33 cellular contexts compared by ENCODE assay signal in the genomic region with DNA sequence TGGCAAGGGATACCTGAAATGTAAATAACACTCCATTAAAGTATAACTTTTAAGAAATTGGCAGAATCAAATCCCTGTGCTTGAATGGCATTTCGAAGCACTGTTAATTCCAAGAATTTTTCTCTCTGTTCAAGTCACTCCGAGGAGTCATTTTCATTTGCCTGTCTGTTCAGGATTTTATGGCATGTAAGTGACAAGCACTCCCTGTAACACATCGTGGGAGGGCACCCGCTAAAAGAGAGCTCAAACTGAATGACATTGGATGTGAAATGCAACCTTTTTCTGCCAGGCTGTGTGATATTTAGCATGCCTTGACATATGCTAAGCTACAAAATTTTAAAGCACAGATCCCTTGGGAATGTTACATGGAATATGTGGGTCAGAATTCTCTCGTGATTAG.
"Had no signal": no experiment of that assay in that cellular context is flagged by ENCODE, and none has a peak within 500 bp of the region (broad histone marks: within the 10 kb centered on the region; RNA-seq: fewer than 3 reads in every experiment).

No MANE protein-coding gene starts in this region.

- H3K4me1 Mint-ChIP-seq: activated B cell treated with CpG ODN at 0.5 μM for 24 hours; activated CD4-positive, alpha-beta memory T cell treated with anti-CD3 and anti-CD28 coated beads, Interleukin-2, amount 10 ng/mL, durations not matched to agents 7 days and 5 days; activated CD4-positive, alpha-beta T cell treated with anti-CD3 and anti-CD28 coated beads, Interleukin-2, amount 10 ng/mL, durations not matched to agents 24 days and 14 days; activated CD8-positive, alpha-beta memory T cell treated with anti-CD3 and anti-CD28 coated beads, Interleukin-2, amount 10 ng/mL, durations not matched to agents 7 days and 5 days; activated naive CD4-positive, alpha-beta T cell treated with anti-CD3 and anti-CD28 coated beads, Interleukin-2, amount 10 ng/mL, durations not matched to agents 7 days and 5 days; activated naive CD4-positive, alpha-beta T cell treated with anti-CD3 and anti-CD28 coated beads, Interleukin-2, amount 50 U/mL, for 24 hours; activated naive CD8-positive, alpha-beta T cell treated with anti-CD3 and anti-CD28 coated beads, Interleukin-2, amount 10 ng/mL, durations not matched to agents 7 days and 5 days; activated naive CD8-positive, alpha-beta T cell treated with anti-CD3 and anti-CD28 coated beads, Interleukin-2, amount 50 U/mL, for 24 hours; central memory CD8-positive, alpha-beta T cell had no signal

- H3K27ac Mint-ChIP-seq: activated B cell treated with CpG ODN at 0.5 μM for 24 hours; activated CD4-positive, alpha-beta memory T cell treated with anti-CD3 and anti-CD28 coated beads, Interleukin-2, amount 10 ng/mL, durations not matched to agents 7 days and 5 days; activated CD4-positive, alpha-beta T cell treated with anti-CD3 and anti-CD28 coated beads, Interleukin-2, amount 10 ng/mL, durations not matched to agents 24 days and 14 days; activated CD8-positive, alpha-beta memory T cell treated with anti-CD3 and anti-CD28 coated beads, Interleukin-2, amount 10 ng/mL, durations not matched to agents 7 days and 5 days; activated CD8-positive, alpha-beta T cell treated with anti-CD3 and anti-CD28 coated beads, Interleukin-2, amount 10 ng/mL, durations not matched to agents 7 days and 5 days; activated naive CD4-positive, alpha-beta T cell treated with anti-CD3 and anti-CD28 coated beads, Interleukin-2, amount 10 ng/mL, durations not matched to agents 7 days and 5 days; activated naive CD4-positive, alpha-beta T cell treated with anti-CD3 and anti-CD28 coated beads, Interleukin-2, amount 50 U/mL, for 24 hours; activated naive CD8-positive, alpha-beta T cell; activated naive CD8-positive, alpha-beta T cell treated with anti-CD3 and anti-CD28 coated beads, Interleukin-2, amount 10 ng/mL, durations not matched to agents 7 days and 5 days; activated naive CD8-positive, alpha-beta T cell treated with anti-CD3 and anti-CD28 coated beads, Interleukin-2, amount 50 U/mL, for 24 hours; activated T-cell treated with anti-CD3 and anti-CD28 coated beads, Interleukin-2, amount 50 U/mL, for 24 hours; activated T-helper 2 cell treated with anti-CD3 and anti-CD28 coated beads, Interferon-gamma antibody, Interleukin-2, Interleukin-4, amounts not matched to agents 10 μg/mL and 5 μg/mL and 100 μg/mL, durations not matched to agents 14 hours and 24 hours and 36 hours; T-helper 1 cell treated with Interleukin-12 subunit alpha and Interleukin-12 subunit beta and Interleukin-4 antibody, amounts not matched to agents 30 μg/mL and 1 μg/mL, for 36 hours; T-helper 2 cell treated with Interferon-gamma antibody and Interleukin-4, amounts not matched to agents 5 μg/mL and 100 μg/mL, for 36 hours had no signal

- DNase-seq: activated B cell treated with CpG ODN at 0.5 μM for 24 hours; activated CD4-positive, alpha-beta memory T cell treated with anti-CD3 and anti-CD28 coated beads, Interleukin-2, amount 10 ng/mL, durations not matched to agents 7 days and 5 days; activated CD4-positive, alpha-beta T cell treated with anti-CD3 and anti-CD28 coated beads for 4 hours; activated CD4-positive, alpha-beta T cell treated with anti-CD3 and anti-CD28 coated beads, Interleukin-2, amount 10 ng/mL, durations not matched to agents 24 days and 14 days; activated CD4-positive, alpha-beta T cell treated with anti-CD3 and anti-CD28 coated beads, Interleukin-2, amount 50 U/mL, for 48 hours; activated CD4-positive, CD25-positive, alpha-beta regulatory T cell treated with anti-CD3 and anti-CD28 coated beads, Interleukin-2, amount 50 U/mL, for 72 hours; activated CD8-positive, alpha-beta memory T cell treated with anti-CD3 and anti-CD28 coated beads for 24 hours; activated CD8-positive, alpha-beta memory T cell treated with anti-CD3 and anti-CD28 coated beads, Interleukin-2, amount 10 ng/mL, durations not matched to agents 7 days and 5 days; activated CD8-positive, alpha-beta memory T cell treated with anti-CD3 and anti-CD28 coated beads, Interleukin-2, amount 50 U/mL, for 48 hours; activated CD8-positive, alpha-beta T cell treated with anti-CD3 and anti-CD28 coated beads, Interleukin-2, amount 10 ng/mL, durations not matched to agents 7 days and 5 days; activated effector memory CD4-positive, alpha-beta T cell treated with Interleukin-2 at 50 U/mL for 16 hours; activated gamma-delta T cell; activated naive CD4-positive, alpha-beta T cell treated with anti-CD3 and anti-CD28 coated beads, Interleukin-2, amount 10 ng/mL, durations not matched to agents 7 days and 5 days; activated naive CD4-positive, alpha-beta T cell treated with Interleukin-2 at 50 U/mL for 16 hours; activated naive CD8-positive, alpha-beta T cell treated with anti-CD3 and anti-CD28 coated beads, Interleukin-2, amount 10 ng/mL, durations not matched to agents 7 days and 5 days; activated naive CD8-positive, alpha-beta T cell treated with anti-CD3 and anti-CD28 coated beads, Interleukin-2, amount 50 U/mL, for 24 hours; activated T-cell treated with anti-CD3 and anti-CD28 coated beads, Interleukin-2, amount 50 U/mL, for 24 hours; activated T-cell treated with anti-CD3 and anti-CD28 coated beads, Interleukin-2, amount 50 U/mL, for 48 hours; body of pancreas; brain microvascular endothelial cell; cerebellar nuclear complex; SW 1271; T-helper 1 cell; T-helper 2 cell; T-helper 9 cell had no signal

- H3K9me3 Mint-ChIP-seq: activated CD4-positive, alpha-beta T cell treated with anti-CD3 and anti-CD28 coated beads, Interleukin-2, amount 10 ng/mL, durations not matched to agents 24 days and 14 days; T-helper 2 cell treated with Interferon-gamma antibody and Interleukin-4, amounts not matched to agents 5 μg/mL and 100 μg/mL, for 36 hours had no signal

- H3K4me1 ChIP-seq: body of pancreas, breast epithelium had no signal

- H3K4me3 ChIP-seq: body of pancreas, breast epithelium had no signal

- H3K36me3 ChIP-seq: brain microvascular endothelial cell, breast epithelium had no signal

- H3K9me3 ChIP-seq: body of pancreas, breast epithelium had no signal

- H3K4me3 Mint-ChIP-seq: activated B cell treated with CpG ODN at 0.5 μM for 24 hours; activated CD4-positive, alpha-beta memory T cell treated with anti-CD3 and anti-CD28 coated beads, Interleukin-2, amount 10 ng/mL, durations not matched to agents 7 days and 5 days; activated CD4-positive, alpha-beta T cell treated with anti-CD3 and anti-CD28 coated beads, Interleukin-2, amount 10 ng/mL, durations not matched to agents 24 days and 14 days; activated CD8-positive, alpha-beta memory T cell treated with anti-CD3 and anti-CD28 coated beads, Interleukin-2, amount 10 ng/mL, durations not matched to agents 7 days and 5 days; activated CD8-positive, alpha-beta T cell treated with anti-CD3 and anti-CD28 coated beads, Interleukin-2, amount 10 ng/mL, durations not matched to agents 7 days and 5 days; activated naive CD4-positive, alpha-beta T cell treated with anti-CD3 and anti-CD28 coated beads, Interleukin-2, amount 10 ng/mL, durations not matched to agents 7 days and 5 days; activated naive CD4-positive, alpha-beta T cell treated with anti-CD3 and anti-CD28 coated beads, Interleukin-2, amount 50 U/mL, for 24 hours; activated naive CD8-positive, alpha-beta T cell; activated naive CD8-positive, alpha-beta T cell treated with anti-CD3 and anti-CD28 coated beads, Interleukin-2, amount 10 ng/mL, durations not matched to agents 7 days and 5 days; activated naive CD8-positive, alpha-beta T cell treated with anti-CD3 and anti-CD28 coated beads, Interleukin-2, amount 50 U/mL, for 24 hours; activated T-cell treated with anti-CD3 and anti-CD28 coated beads, Interleukin-2, amount 50 U/mL, for 24 hours; central memory CD8-positive, alpha-beta T cell; T-helper 1 cell treated with Interleukin-12 subunit alpha and Interleukin-12 subunit beta and Interleukin-4 antibody, amounts not matched to agents 30 μg/mL and 1 μg/mL, for 36 hours; T-helper 2 cell treated with Interferon-gamma antibody and Interleukin-4, amounts not matched to agents 5 μg/mL and 100 μg/mL, for 36 hours had no signal

- H3K27me3 Mint-ChIP-seq: activated B cell treated with CpG ODN at 0.5 μM for 24 hours; activated CD4-positive, alpha-beta memory T cell treated with anti-CD3 and anti-CD28 coated beads, Interleukin-2, amount 10 ng/mL, durations not matched to agents 7 days and 5 days; activated CD4-positive, alpha-beta T cell treated with anti-CD3 and anti-CD28 coated beads, Interleukin-2, amount 10 ng/mL, durations not matched to agents 24 days and 14 days; activated CD8-positive, alpha-beta memory T cell treated with anti-CD3 and anti-CD28 coated beads, Interleukin-2, amount 10 ng/mL, durations not matched to agents 7 days and 5 days; activated naive CD4-positive, alpha-beta T cell treated with anti-CD3 and anti-CD28 coated beads, Interleukin-2, amount 10 ng/mL, durations not matched to agents 7 days and 5 days; activated naive CD4-positive, alpha-beta T cell treated with anti-CD3 and anti-CD28 coated beads, Interleukin-2, amount 50 U/mL, for 24 hours; activated naive CD8-positive, alpha-beta T cell; activated naive CD8-positive, alpha-beta T cell treated with anti-CD3 and anti-CD28 coated beads, Interleukin-2, amount 10 ng/mL, durations not matched to agents 7 days and 5 days; activated naive CD8-positive, alpha-beta T cell treated with anti-CD3 and anti-CD28 coated beads, Interleukin-2, amount 50 U/mL, for 24 hours; activated T-cell treated with anti-CD3 and anti-CD28 coated beads, Interleukin-2, amount 50 U/mL, for 24 hours; central memory CD8-positive, alpha-beta T cell had no signal

- H3K27ac ChIP-seq: body of pancreas, brain microvascular endothelial cell, breast epithelium, VCaP had no signal

- H3K36me3 Mint-ChIP-seq: activated CD8-positive, alpha-beta memory T cell treated with anti-CD3 and anti-CD28 coated beads, Interleukin-2, amount 10 ng/mL, durations not matched to agents 7 days and 5 days; activated naive CD4-positive, alpha-beta T cell treated with anti-CD3 and anti-CD28 coated beads, Interleukin-2, amount 10 ng/mL, durations not matched to agents 7 days and 5 days; activated naive CD4-positive, alpha-beta T cell treated with anti-CD3 and anti-CD28 coated beads, Interleukin-2, amount 50 U/mL, for 24 hours; activated naive CD8-positive, alpha-beta T cell; activated naive CD8-positive, alpha-beta T cell treated with anti-CD3 and anti-CD28 coated beads, Interleukin-2, amount 10 ng/mL, durations not matched to agents 7 days and 5 days had no signal

- H3K27me3 ChIP-seq: body of pancreas, brain microvascular endothelial cell, breast epithelium had no signal
